In genomic region chr11:117219455-117219854, GRCh38 we compare ENCODE assay signal across 14 cellular contexts. TPM values are rescaled to one million over a fixed set of nuclear protein-coding genes. Genes with fewer than 3 reads are reported as not detected.
DNase-seq lines count a peak whose midpoint lies in the region; ATAC-seq and TF ChIP-seq lines count a peak whose summit lies in the region.
"Had no signal": no experiment of that assay in that cellular context is flagged by ENCODE, and none has a peak within 500 bp of the region (broad histone marks: within the 10 kb centered on the region; RNA-seq: fewer than 3 reads in every experiment).

No MANE protein-coding gene starts in this region.

- H3K9me3 Mint-ChIP-seq in chondrocyte (ENCODE audit: low read depth): no peaks in the 10 kb centered on the region
- H3K9me3 Mint-ChIP-seq in nephron: no peaks in the 10 kb centered on the region

- H3K27ac ChIP-seq in adipose tissue (ENCODE audit: low read depth, low read length) (peak overlapping the region; percentile 23), suprapubic skin (peak overlapping the region; percentile 84)
- H3K27ac ChIP-seq: SK-N-MC had no signal

- 84 to 92% (median 87%) methylated on average over 8 of the region's 8 CpGs for WGBS in adipose tissue, 3 donors
- 98% methylated on average over 3 of the region's 8 CpGs for WGBS in suprapubic skin

- TF ChIP-seq POLR2A in suprapubic skin (IDR thresholded peaks at IDR 0.05): no peak

- H3K36me3 Mint-ChIP-seq in chondrocyte (ENCODE audit: low read depth) (peaks cover 16% of the 10 kb centered on the region), nephron (ENCODE audit: low read depth) (peaks cover 35% of the 10 kb centered on the region)

- H3K9me3 ChIP-seq in suprapubic skin: no peaks in the 10 kb centered on the region

- no peak overlapping the region for H3K27ac Mint-ChIP-seq in chondrocyte (ENCODE audit: unreplicated experiment)
- H3K27ac Mint-ChIP-seq in nephron: peak overlapping the region; percentile 88 to 94 (median 93)

- peaks cover 37% of the 10 kb centered on the region for H3K4me1 ChIP-seq in suprapubic skin

- H3K27me3 ChIP-seq in suprapubic skin: no peaks in the 10 kb centered on the region

- ATAC-seq in GM18870 (IDR thresholded peaks at IDR 0.05; ENCODE audit: unreplicated experiment): no peak

- DNase-seq in chondrocyte (ENCODE audit: low spot score) (peak; percentile 78), suprapubic skin (ENCODE audit: low spot score in 2 of 2) (peak in 1 of 2 donors; percentile 46), GM03348 (ENCODE audit: low spot score) (no peak), AG08395 (ENCODE audit: low spot score) (no peak)
- DNase-seq: activated naive CD4-positive, alpha-beta T cell; C1 segment of cervical spinal cord; DMS53; NCI-H187; NCI-H510A; stimulated activated CD8-positive, alpha-beta memory T cell treated with anti-CD3 and anti-CD28 coated beads, Interleukin-4, amount 100 ng/mL, for 48 hours had no signal

- peaks cover 87% of the 10 kb centered on the region for H3K36me3 ChIP-seq in suprapubic skin

- no peak overlapping the region for H3K4me3 ChIP-seq in suprapubic skin
- H3K4me3 ChIP-seq: SK-N-MC had no signal

- TF ChIP-seq EP300 in suprapubic skin (IDR thresholded peaks at IDR 0.05): no peak

- H3K4me1 Mint-ChIP-seq in chondrocyte (ENCODE audit: low read depth): peaks cover 62% of the 10 kb centered on the region
- H3K4me1 Mint-ChIP-seq in nephron: peaks cover 66% of the 10 kb centered on the region

- no peak for TF ChIP-seq CTCF in chondrocyte (IDR thresholded peaks at IDR 0.05)
- TF ChIP-seq CTCF in nephron (IDR thresholded peaks at IDR 0.05; ENCODE audit: unreplicated experiment in 3 of 3): no peak
- TF ChIP-seq CTCF in suprapubic skin (IDR thresholded peaks at IDR 0.05): no peak

- H3K27me3 Mint-ChIP-seq in chondrocyte (ENCODE audit: low read depth): no peaks in the 10 kb centered on the region
- H3K27me3 Mint-ChIP-seq in nephron (ENCODE audit: low read depth): peaks cover 4% of the 10 kb centered on the region

- no peak overlapping the region for H3K4me3 Mint-ChIP-seq in chondrocyte (ENCODE audit: unreplicated experiment)
- H3K4me3 Mint-ChIP-seq in nephron: peak overlapping the region in 1 of 3 experiments; percentile 55

RNA-seq across cellular contexts. Expression of gene PCSK7, which starts 12.4 kb away (rescaled TPM):
- polyA plus RNA-seq in adipose tissue: 10 to 100 TPM; 12.5 to 35.5 (median 20.1) TPM
- total RNA-seq in chondrocyte: 42.8 to 71.0 TPM (median 43.0 TPM) in 3 replicates
- 100 to 1,000 TPM in 1 of 4 donors, 10 to 100 TPM in 3; 56.7 to 113 (median 73.3) TPM for total RNA-seq in suprapubic skin

RNA-seq across cellular contexts. Expression of gene RNF214, which starts 13.0 kb away (rescaled TPM):
- polyA plus RNA-seq in adipose tissue: 10 to 100 TPM in 2 of 3 donors, 1 to 10 TPM in 1; 9.4 to 17.0 (median 11.5) TPM
- total RNA-seq in chondrocyte (21.8 to 26.1 TPM (median 24.7 TPM) in 3 replicates), suprapubic skin (10 to 100 TPM in 3 of 4 donors, 1 to 10 TPM in 1; 6.7 to 22.9 (median 12.2) TPM)

RNA-seq across cellular contexts. Expression of gene TAGLN, which starts 20.3 kb away (rescaled TPM):
- polyA plus RNA-seq in adipose tissue: 1,000 to 10,000 TPM in 2 of 3 donors, 100 to 1,000 TPM in 1; 106 to 1,292 (median 1,213) TPM
- 854 to 4,666 TPM (median 4,556 TPM) in 3 replicates for total RNA-seq in chondrocyte
- 100 to 1,000 TPM; 190 to 216 (median 199) TPM for total RNA-seq in suprapubic skin

RNA-seq across cellular contexts. Expression of gene SIDT2, which starts 40.9 kb away (rescaled TPM):
- polyA plus RNA-seq in adipose tissue: 10 to 100 TPM; 52.6 to 93.2 (median 54.5) TPM
- total RNA-seq in chondrocyte (32.4 to 42.5 TPM (median 38.8 TPM) in 3 replicates), suprapubic skin (100 to 1,000 TPM in 1 of 4 donors, 10 to 100 TPM in 3; 42.6 to 130 (median 74.7) TPM)
